15 cellular contexts compared by ENCODE assay signal in the genomic region with DNA sequence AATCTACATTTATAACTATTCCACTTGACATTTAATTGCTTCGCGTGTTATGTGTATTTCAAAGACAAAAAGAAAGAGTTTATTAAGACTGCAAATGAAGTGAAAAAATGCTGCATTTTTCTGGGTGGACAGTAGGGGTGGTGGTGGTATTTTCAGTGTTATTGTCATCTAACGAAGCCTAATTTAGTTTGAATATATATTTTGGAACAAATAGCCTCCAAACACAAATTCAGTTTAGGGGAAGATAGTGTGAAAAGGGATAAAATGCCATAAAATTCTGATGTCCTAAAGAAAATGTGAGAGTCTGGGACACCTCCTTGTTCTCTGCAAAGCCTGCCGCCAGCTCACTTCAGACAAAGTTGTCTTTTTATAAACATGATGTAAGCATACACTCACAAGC.
DNase-seq lines count a peak whose midpoint lies in the region; ATAC-seq and TF ChIP-seq lines count a peak whose summit lies in the region.
"Had no signal": no experiment of that assay in that cellular context is flagged by ENCODE, and none has a peak within 500 bp of the region (broad histone marks: within the 10 kb centered on the region; RNA-seq: fewer than 3 reads in every experiment).

No MANE protein-coding gene starts in this region.

- CTCF ChIA-PET in SK-N-SH (lab: Yijun Ruan, JAX): interaction anchor here (1.4 kb wide), 1 partner anchor 1188 kb away, joined by 4 read pairs; no protein-coding TSS in a partner anchor
- CTCF ChIA-PET in CD8-positive, alpha-beta T cell (lab: Charles Lee): no interaction called here

- peak; percentile 43 for TF ChIP-seq CTCF in SK-N-SH (IDR thresholded peaks at IDR 0.05)
- peak; percentile 9 for TF ChIP-seq CTCF in RWPE2 (IDR thresholded peaks at IDR 0.05; ENCODE audit: poor library complexity, severe bottlenecking)
- TF ChIP-seq CTCF in foreskin keratinocyte (conservative IDR thresholded peaks at IDR 0.05): peak; percentile 63
- no peak for TF ChIP-seq CTCF in smooth muscle cell (IDR thresholded peaks at IDR 0.05; ENCODE audit: borderline replicate concordance, insufficient read depth, poor library complexity, severe bottlenecking)
- TF ChIP-seq CTCF in CD8-positive, alpha-beta T cell (IDR thresholded peaks at IDR 0.05): no peak

- peaks cover 15% of the 10 kb centered on the region for H3K9me3 Mint-ChIP-seq in CD8-positive, alpha-beta T cell
- H3K9me3 Mint-ChIP-seq: activated naive CD4-positive, alpha-beta T cell treated with anti-CD3 and anti-CD28 coated beads, Interleukin-2, amount 10 ng/mL, durations not matched to agents 7 days and 5 days had no signal

- peak; percentile 58 for TF ChIP-seq RAD21 in SK-N-SH (IDR thresholded peaks at IDR 0.05; ENCODE audit: low read length)

- no peaks in the 10 kb centered on the region for H3K4me1 Mint-ChIP-seq in CD8-positive, alpha-beta T cell (ENCODE audit: low read depth)
- H3K4me1 Mint-ChIP-seq: activated naive CD4-positive, alpha-beta T cell treated with anti-CD3 and anti-CD28 coated beads, Interleukin-2, amount 10 ng/mL, durations not matched to agents 7 days and 5 days had no signal

- 66% methylated on average over 4 of the region's 4 CpGs for WGBS in SK-N-SH (ENCODE audit: low lambda C conversion rate)
- 83% methylated on average over 4 of the region's 4 CpGs for WGBS in smooth muscle cell (ENCODE audit: low lambda C conversion rate)

- no peak for TF ChIP-seq EP300 in SK-N-SH (IDR thresholded peaks at IDR 0.05; ENCODE audit: borderline replicate concordance in 1 of 2, low read depth in 1 of 2, low read length in 1 of 2)

- intact Hi-C loops in CD8-positive, alpha-beta T cell (cut with DNase I, micrococcal nuclease): no loop called here

- H3K27ac ChIP-seq in SK-N-SH (ENCODE audit: low read depth in 2 of 2, low read length in 1 of 2) (no peak overlapping the region), RWPE2 (ENCODE audit: poor library complexity, severe bottlenecking) (no peak overlapping the region), foreskin keratinocyte (no peak overlapping the region), smooth muscle cell (ENCODE audit: low read depth) (no peak overlapping the region)
- no peak overlapping the region for H3K27ac ChIP-seq in CD8-positive, alpha-beta T cell (ENCODE audit: low read depth, low read length)
- H3K27ac ChIP-seq: body of pancreas, skin epidermis, transverse colon had no signal

- H3K9me3 ChIP-seq in SK-N-SH (no peaks in the 10 kb centered on the region), RWPE2 (ENCODE audit: severe bottlenecking) (no peaks in the 10 kb centered on the region), smooth muscle cell (replicated peaks; ENCODE audit: low read depth) (no peaks in the 10 kb centered on the region)
- H3K9me3 ChIP-seq in CD8-positive, alpha-beta T cell (ENCODE audit: low read length): no peaks in the 10 kb centered on the region
- H3K9me3 ChIP-seq: body of pancreas, transverse colon had no signal

- no peaks in the 10 kb centered on the region for H3K27me3 ChIP-seq in SK-N-SH (ENCODE audit: insufficient read depth)
- H3K27me3 ChIP-seq in RWPE2 (ENCODE audit: insufficient read depth, poor library complexity, severe bottlenecking): no peaks in the 10 kb centered on the region
- no peaks in the 10 kb centered on the region for H3K27me3 ChIP-seq in foreskin keratinocyte
- no peaks in the 10 kb centered on the region for H3K27me3 ChIP-seq in smooth muscle cell (ENCODE audit: low read depth)
- no peaks in the 10 kb centered on the region for H3K27me3 ChIP-seq in CD8-positive, alpha-beta T cell (ENCODE audit: insufficient read depth, low read length)
- H3K27me3 ChIP-seq: body of pancreas, transverse colon had no signal

- H3K27ac Mint-ChIP-seq in CD8-positive, alpha-beta T cell: no peak overlapping the region
- H3K27ac Mint-ChIP-seq: activated naive CD4-positive, alpha-beta T cell treated with anti-CD3 and anti-CD28 coated beads, Interleukin-2, amount 10 ng/mL, durations not matched to agents 7 days and 5 days had no signal

- H3K9me2 ChIP-seq in SK-N-SH: no peaks in the 10 kb centered on the region

- H2AFZ ChIP-seq in SK-N-SH (ENCODE audit: low read depth) (no peak overlapping the region), smooth muscle cell (ENCODE audit: low read depth) (no peak overlapping the region)

- POLR2A ChIA-PET in SK-N-SH (lab: Yijun Ruan, JAX): no interaction called here
- POLR2A ChIA-PET in CD8-positive, alpha-beta T cell (lab: Charles Lee): no interaction called here

- H3K36me3 ChIP-seq in SK-N-SH (replicated peaks in 1 of 2; ENCODE audit: control insufficient read depth in 1 of 2, insufficient read depth in 2 of 2, low read length in 1 of 2): no peaks in the 10 kb centered on the region
- H3K36me3 ChIP-seq in RWPE2 (ENCODE audit: low read depth): no peaks in the 10 kb centered on the region
- no peaks in the 10 kb centered on the region for H3K36me3 ChIP-seq in smooth muscle cell (ENCODE audit: low read depth)
- H3K36me3 ChIP-seq in CD8-positive, alpha-beta T cell (ENCODE audit: insufficient read depth, low read length): no peaks in the 10 kb centered on the region
- H3K36me3 ChIP-seq: transverse colon had no signal

- no peaks in the 10 kb centered on the region for H4K20me1 ChIP-seq in SK-N-SH (ENCODE audit: insufficient read depth)
- no peaks in the 10 kb centered on the region for H4K20me1 ChIP-seq in smooth muscle cell (ENCODE audit: low read depth)

- peak; percentile 3 for DNase-seq in SK-N-SH
- DNase-seq in RWPE2 (ENCODE audit: low spot score): no peak
- no peak for DNase-seq in foreskin keratinocyte
- peak; percentile 67 for DNase-seq in superior temporal gyrus (ENCODE audit: extremely low spot score)
- DNase-seq in kidney glomerular epithelial cell (lab: John Stamatoyannopoulos, UW): no peak
- no peak for DNase-seq in smooth muscle cell (lab: John Stamatoyannopoulos, UW; ENCODE audit: unreplicated experiment)
- DNase-seq in CD8-positive, alpha-beta T cell: no peak
- DNase-seq: activated CD4-positive, alpha-beta T cell treated with anti-CD3 and anti-CD28 coated beads for 48 hours; activated naive CD4-positive, alpha-beta T cell treated with anti-CD3 and anti-CD28 coated beads, Interleukin-2, amount 10 ng/mL, durations not matched to agents 7 days and 5 days; body of pancreas; NCI-H146; NCI-H2227 treated with DMSO at 0.1 percent for 48 hours; transverse colon had no signal

- H3K79me2 ChIP-seq in SK-N-SH (ENCODE audit: insufficient read depth) (no peaks in the 10 kb centered on the region), smooth muscle cell (ENCODE audit: low read depth) (no peaks in the 10 kb centered on the region)

- H3F3A ChIP-seq in SK-N-SH (replicated peaks; ENCODE audit: insufficient read depth): no peaks in the 10 kb centered on the region
- H3F3A ChIP-seq in smooth muscle cell (ENCODE audit: low read depth): no peaks in the 10 kb centered on the region

- H3K4me1 ChIP-seq in SK-N-SH (ENCODE audit: control insufficient read depth in 1 of 2, insufficient read depth in 2 of 2, low read depth in 1 of 2, low read length in 1 of 2): no peaks in the 10 kb centered on the region
- H3K4me1 ChIP-seq in RWPE2 (ENCODE audit: insufficient read depth, poor library complexity, severe bottlenecking): no peaks in the 10 kb centered on the region
- peaks cover under 1% of the 10 kb centered on the region for H3K4me1 ChIP-seq in foreskin keratinocyte
- H3K4me1 ChIP-seq in smooth muscle cell (ENCODE audit: low read depth): no peaks in the 10 kb centered on the region
- no peaks in the 10 kb centered on the region for H3K4me1 ChIP-seq in CD8-positive, alpha-beta T cell (ENCODE audit: insufficient read depth, low read length)
- H3K4me1 ChIP-seq: body of pancreas, transverse colon had no signal

- no peaks in the 10 kb centered on the region for H3K27me3 Mint-ChIP-seq in CD8-positive, alpha-beta T cell (ENCODE audit: low read depth)
- H3K27me3 Mint-ChIP-seq: activated naive CD4-positive, alpha-beta T cell treated with anti-CD3 and anti-CD28 coated beads, Interleukin-2, amount 10 ng/mL, durations not matched to agents 7 days and 5 days had no signal

- ATAC-seq in SK-N-SH treated with all-trans-retinoic acid at 6 μM for 48 hours (no peak), RWPE2 (ENCODE audit: low read depth) (no peak), foreskin keratinocyte (no peak)
- no peak for ATAC-seq in CD8-positive, alpha-beta T cell
- ATAC-seq: body of pancreas had no signal

- H3K4me2 ChIP-seq in SK-N-SH (no peak overlapping the region), smooth muscle cell (no peak overlapping the region)

- no peaks in the 10 kb centered on the region for H3K36me3 Mint-ChIP-seq in CD8-positive, alpha-beta T cell
- H3K36me3 Mint-ChIP-seq: activated naive CD4-positive, alpha-beta T cell treated with anti-CD3 and anti-CD28 coated beads, Interleukin-2, amount 10 ng/mL, durations not matched to agents 7 days and 5 days had no signal

- no peak overlapping the region; a peak in 1 of 4 replicates for H3K4me3 ChIP-seq in SK-N-SH (ENCODE audit: low read depth in 2 of 2, low read length in 1 of 2)
- no peak overlapping the region for H3K4me3 ChIP-seq in RWPE2 (ENCODE audit: severe bottlenecking)
- H3K4me3 ChIP-seq in smooth muscle cell: no peak overlapping the region
- H3K4me3 ChIP-seq in CD8-positive, alpha-beta T cell (ENCODE audit: low read depth, low read length): no peak overlapping the region
- H3K4me3 ChIP-seq: body of pancreas, skin epidermis, transverse colon had no signal

- H3K9ac ChIP-seq in SK-N-SH (no peak overlapping the region), smooth muscle cell (ENCODE audit: low read depth) (no peak overlapping the region)

- no peak overlapping the region for H3K4me3 Mint-ChIP-seq in CD8-positive, alpha-beta T cell
- H3K4me3 Mint-ChIP-seq: activated naive CD4-positive, alpha-beta T cell treated with anti-CD3 and anti-CD28 coated beads, Interleukin-2, amount 10 ng/mL, durations not matched to agents 7 days and 5 days had no signal

TF ChIP-seq in SK-N-SH, 30 proteins besides CTCF, POLR2A, EP300 and RAD21 (continues in another document):
- no peak for TF ChIP-seq RFX5 (IDR thresholded peaks at IDR 0.05; ENCODE audit: low read length)
- no peak for TF ChIP-seq SMC3 (IDR thresholded peaks at IDR 0.05; ENCODE audit: low read depth, low read length)

TF ChIP-seq in SK-N-SH treated with all-trans-retinoic acid at 6 μM for 48 hours, 23 proteins besides CTCF, POLR2A, EP300 and RAD21:
- no peak for TF ChIP-seq CSRNP3 (CRISPR knock-in tag; IDR thresholded peaks at IDR 0.05)
- no peak for TF ChIP-seq ZFP3 (CRISPR knock-in tag; IDR thresholded peaks at IDR 0.05)
- no peak for TF ChIP-seq ZNF565 (CRISPR knock-in tag; conservative IDR thresholded peaks at IDR 0.05; ENCODE audit: low read depth)

Comparison
In these comparisons a context has a peak if more than half of its experiments do, and no peak if none do; other contexts are left out.
1. DNase-seq: peak in SK-N-SH (single experiment) and superior temporal gyrus (single experiment); none in RWPE2 (single experiment), foreskin keratinocyte (0 of 2), kidney glomerular epithelial cell (single experiment), smooth muscle cell (single experiment) and CD8-positive, alpha-beta T cell (0 of 7).
2. CTCF ChIP-seq: peak in SK-N-SH (single experiment), RWPE2 (single experiment) and foreskin keratinocyte (single experiment); none in smooth muscle cell (single experiment) and CD8-positive, alpha-beta T cell (single experiment).